In the genomic region with DNA sequence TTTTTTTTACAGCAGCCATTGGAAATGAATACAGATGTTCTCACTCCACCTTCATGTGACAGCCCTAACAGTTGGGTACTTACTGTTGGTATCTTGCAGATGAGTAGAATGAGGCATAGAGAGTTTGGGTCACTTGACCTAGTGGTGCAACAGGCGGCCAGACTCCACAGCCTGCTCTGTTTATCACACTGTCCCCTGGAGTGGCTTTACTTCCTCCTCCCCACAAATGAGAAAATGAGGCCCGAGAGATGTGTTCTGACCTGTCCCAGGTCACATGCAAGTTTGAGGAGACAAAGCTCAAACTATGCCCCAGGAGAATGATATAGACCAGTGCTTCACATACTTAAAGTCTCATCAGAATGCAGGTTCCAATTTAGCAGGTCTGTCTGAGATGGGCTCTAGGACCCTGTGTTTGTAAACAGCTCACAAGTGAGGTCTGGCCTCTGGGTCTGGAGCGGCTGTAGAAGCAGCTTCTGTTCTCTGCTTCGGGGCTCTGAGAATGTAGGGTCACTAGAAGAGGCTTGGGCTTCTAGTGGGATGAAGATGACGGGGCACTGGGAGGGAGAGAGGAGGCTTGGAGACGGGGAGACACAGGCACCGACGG, we compare ENCODE assay signal across 10 cellular contexts. TPM values are rescaled to one million over a fixed set of nuclear protein-coding genes. Genes with fewer than 3 reads are reported as not detected.
A peak's percentile ranks its signal among the peaks of the same experiment; 100 is the strongest.
DNase-seq lines count a peak whose midpoint lies in the region; ATAC-seq and TF ChIP-seq lines count a peak whose summit lies in the region.
"Had no signal": no experiment of that assay in that cellular context is flagged by ENCODE, and none has a peak within 500 bp of the region (broad histone marks: within the 10 kb centered on the region; RNA-seq: fewer than 3 reads in every experiment).

No MANE protein-coding gene starts in this region.

- in situ Hi-C loops in mammary epithelial cell (cut with MboI; ENCODE audit: low sequenced_read_pairs in 2 of 2): loop anchor here in 1 of 2 donors (10.0 kb wide), 1 partner anchor 446 kb away; no protein-coding TSS in a partner anchor

- H3K18ac ChIP-seq in mesenchymal stem cell (ENCODE audit: low read depth in 1 of 2, low read length in 2 of 2): peak overlapping the region in 1 of 2 experiments; percentile 11

- H3K27me3 ChIP-seq in Karpas-422 (ENCODE audit: low read length) (no peaks in the 10 kb centered on the region), mammary epithelial cell (ENCODE audit: insufficient read depth, low read length) (no peaks in the 10 kb centered on the region), mesenchymal stem cell (ENCODE audit: control insufficient read depth in 1 of 2, insufficient read depth in 1 of 2, low read length in 2 of 2) (no peaks in the 10 kb centered on the region), testis (no peaks in the 10 kb centered on the region)
- H3K27me3 ChIP-seq: foreskin keratinocyte had no signal

- H3K9me3 ChIP-seq in Karpas-422 (ENCODE audit: low read length) (no peaks in the 10 kb centered on the region), mammary epithelial cell (replicated peaks; ENCODE audit: insufficient read depth, low read length) (no peaks in the 10 kb centered on the region), mesenchymal stem cell (ENCODE audit: control insufficient read depth, low read length) (no peaks in the 10 kb centered on the region), testis (no peaks in the 10 kb centered on the region)

- peaks cover 7% of the 10 kb centered on the region for H3K4me1 Mint-ChIP-seq in stimulated activated naive CD8-positive, alpha-beta T cell treated with anti-CD3 and anti-CD28 coated beads, Interleukin-15, amount 100 ng/mL, for 72 hours

- H2AFZ ChIP-seq in Karpas-422 (ENCODE audit: low read length): peak overlapping the region; percentile 98
- peak overlapping the region; percentile 70 for H2AFZ ChIP-seq in mammary epithelial cell (ENCODE audit: low read depth, low read length)
- peak overlapping the region; percentile 67 for H2AFZ ChIP-seq in mesenchymal stem cell (ENCODE audit: low read depth, low read length)

- peaks cover 54% of the 10 kb centered on the region for H3K4me1 ChIP-seq in Karpas-422 (ENCODE audit: low read length)
- H3K4me1 ChIP-seq in mammary epithelial cell (ENCODE audit: insufficient read depth, low read length): peaks cover 5% of the 10 kb centered on the region
- peaks cover 2% of the 10 kb centered on the region for H3K4me1 ChIP-seq in mesenchymal stem cell (ENCODE audit: control insufficient read depth, insufficient read depth, low read depth, low read length)
- H3K4me1 ChIP-seq in testis: peaks cover 30% of the 10 kb centered on the region

- CTCF ChIA-PET in mammary epithelial cell (lab: Charles Lee; ENCODE audit: low non-redundant PET): no interaction called here

- H2BK12ac ChIP-seq in mesenchymal stem cell (ENCODE audit: low read length in 2 of 2): peak overlapping the region; percentile 15 to 62

- intact Hi-C loops in mammary epithelial cell (cut with micrococcal nuclease) (no loop called here), testis (cut with DNase I; ENCODE audit: low total_unique reads) (loop anchor here (10.0 kb wide), 1 partner anchor 166 kb away; no protein-coding TSS in a partner anchor)

- H3K36me3 ChIP-seq in Karpas-422 (ENCODE audit: insufficient read depth, low read length): no peaks in the 10 kb centered on the region
- no peaks in the 10 kb centered on the region for H3K36me3 ChIP-seq in mammary epithelial cell (ENCODE audit: insufficient read depth, low read length)
- no peaks in the 10 kb centered on the region for H3K36me3 ChIP-seq in mesenchymal stem cell (ENCODE audit: control insufficient read depth in 1 of 2, insufficient read depth in 2 of 2, low read depth in 1 of 2, low read length in 2 of 2)
- no peaks in the 10 kb centered on the region for H3K36me3 ChIP-seq in testis (ENCODE audit: low read depth, missing control alignments)

- H3K9me2 ChIP-seq in Karpas-422 (replicated peaks; ENCODE audit: insufficient read depth, low read length): no peaks in the 10 kb centered on the region

- BruUV-seq in mammary epithelial cell (replicated peaks; lab: Mats Ljungman, UMichigan): no TSS peak

- TF ChIP-seq CTCF in mammary epithelial cell (conservative IDR thresholded peaks at IDR 0.05 in 1 of 2, IDR thresholded peaks at IDR 0.05 in 1 of 2; ENCODE audit: extremely low read depth in 1 of 2, insufficient read depth in 1 of 2, low read depth in 1 of 2, low read length in 2 of 2) (no peak), testis (IDR thresholded peaks at IDR 0.05) (no peak)

- H3K79me1 ChIP-seq in mesenchymal stem cell (replicated peaks; ENCODE audit: low read length, poor library complexity, severe bottlenecking): no peaks in the 10 kb centered on the region

- H2BK5ac ChIP-seq in mesenchymal stem cell (ENCODE audit: low read depth, low read length, poor library complexity, severe bottlenecking): no peak overlapping the region

- dilution Hi-C loops in mammary epithelial cell (cut with HindIII; ENCODE audit: low sequenced_read_pairs): no loop called here

- H3K27me3 Mint-ChIP-seq in stimulated activated naive CD8-positive, alpha-beta T cell treated with anti-CD3 and anti-CD28 coated beads, Interleukin-15, amount 100 ng/mL, for 72 hours: peaks cover 60% of the 10 kb centered on the region

- H4K91ac ChIP-seq in mesenchymal stem cell (ENCODE audit: low read length): no peak overlapping the region

- H3K4me3 Mint-ChIP-seq in stimulated activated naive CD8-positive, alpha-beta T cell treated with anti-CD3 and anti-CD28 coated beads, Interleukin-15, amount 100 ng/mL, for 72 hours: no peak overlapping the region
- H3K4me3 Mint-ChIP-seq: naive B cell had no signal

- H4K8ac ChIP-seq in mesenchymal stem cell (ENCODE audit: low read length): no peak overlapping the region

- no peak overlapping the region for H2BK120ac ChIP-seq in mesenchymal stem cell (ENCODE audit: low read depth, low read length)

- peak overlapping the region in 1 of 2 experiments; percentile 24 for H3K4ac ChIP-seq in mesenchymal stem cell (ENCODE audit: low read depth in 1 of 2, low read length in 2 of 2)

- no peaks in the 10 kb centered on the region for H3K9me3 Mint-ChIP-seq in stimulated activated naive CD8-positive, alpha-beta T cell treated with anti-CD3 and anti-CD28 coated beads, Interleukin-15, amount 100 ng/mL, for 72 hours

- TF ChIP-seq POLR2A in testis (IDR thresholded peaks at IDR 0.05): no peak

- H3K79me2 ChIP-seq in Karpas-422 (ENCODE audit: low read length) (no peaks in the 10 kb centered on the region), mammary epithelial cell (ENCODE audit: insufficient read depth, low read length) (no peaks in the 10 kb centered on the region)

- H4K20me1 ChIP-seq in Karpas-422 (ENCODE audit: insufficient read depth, low read depth, low read length) (no peaks in the 10 kb centered on the region), mammary epithelial cell (ENCODE audit: insufficient read depth, low read length) (no peaks in the 10 kb centered on the region)

- H3K14ac ChIP-seq in mesenchymal stem cell (ENCODE audit: low read length in 2 of 2): no peak overlapping the region

- H3K4me3 ChIP-seq in Karpas-422 (ENCODE audit: low read length) (no peak overlapping the region), mammary epithelial cell (replicated peaks in 1 of 3; ENCODE audit: insufficient read depth in 1 of 3, low read depth in 2 of 3, low read length in 3 of 3) (no peak overlapping the region), mesenchymal stem cell (ENCODE audit: insufficient read depth in 1 of 2, low read depth in 1 of 2, low read length in 2 of 2) (no peak overlapping the region), testis (no peak overlapping the region)

- DNase-seq in Karpas-422 (no peak), mammary epithelial cell (no peak), mesenchymal stem cell (peak; percentile 36), testis (no peak)
- no peak for DNase-seq in stimulated activated naive CD8-positive, alpha-beta T cell treated with anti-CD3 and anti-CD28 coated beads, Interleukin-15, amount 100 ng/mL, for 72 hours
- no peak for DNase-seq in stimulated activated CD4-positive, alpha-beta T cell treated with anti-CD3 and anti-CD28 coated beads, Interleukin-4, amount 100 ng/mL, for 4 hours
- DNase-seq: foreskin keratinocyte, naive B cell had no signal

- ATAC-seq in stimulated activated naive CD8-positive, alpha-beta T cell treated with anti-CD3 and anti-CD28 coated beads, Interleukin-15, amount 100 ng/mL, for 72 hours: no peak
- ATAC-seq in HG03457 (IDR thresholded peaks at IDR 0.05; ENCODE audit: unreplicated experiment): no peak
- ATAC-seq in HG02623 (IDR thresholded peaks at IDR 0.05; ENCODE audit: unreplicated experiment): no peak
- ATAC-seq: foreskin keratinocyte had no signal

- 97% methylated on average over 6 of the region's 8 CpGs for WGBS in mammary epithelial cell (ENCODE audit: low coverage, missing lambda C conversion rate)
- 41% methylated on average over 8 of the region's 8 CpGs for WGBS in mesenchymal stem cell
- 61 to 73% methylated on average over 8 of the region's 8 CpGs for WGBS in testis, 2 donors

- peak overlapping the region; percentile 26 for H2AK5ac ChIP-seq in mesenchymal stem cell (ENCODE audit: low read length, severe bottlenecking)

- peak overlapping the region in 1 of 2 experiments; percentile 15 for H3K23ac ChIP-seq in mesenchymal stem cell (ENCODE audit: low read length in 2 of 2)

- H3K4me2 ChIP-seq in Karpas-422 (ENCODE audit: low read depth, low read length, poor library complexity, severe bottlenecking): peak overlapping the region; percentile 2
- H3K4me2 ChIP-seq in mammary epithelial cell (ENCODE audit: insufficient read depth, low read depth, low read length): no peak overlapping the region
- no peak overlapping the region for H3K4me2 ChIP-seq in mesenchymal stem cell (ENCODE audit: low read length, poor library complexity, severe bottlenecking)

- no peak overlapping the region for H2BK15ac ChIP-seq in mesenchymal stem cell (ENCODE audit: low read depth, poor library complexity, severe bottlenecking)

- peak overlapping the region; percentile 83; the same call in 1 of the 2 replicates for H3K27ac ChIP-seq in Karpas-422 (ENCODE audit: low read length)
- no peak overlapping the region for H3K27ac ChIP-seq in mammary epithelial cell (ENCODE audit: insufficient read depth, low read depth, low read length)
- H3K27ac ChIP-seq in mesenchymal stem cell (ENCODE audit: low read length, poor library complexity, severe bottlenecking): no peak overlapping the region
- H3K27ac ChIP-seq in testis: peak overlapping the region; percentile 74 to 95
- H3K27ac ChIP-seq: foreskin keratinocyte had no signal

- H3K27ac Mint-ChIP-seq in stimulated activated naive CD8-positive, alpha-beta T cell treated with anti-CD3 and anti-CD28 coated beads, Interleukin-15, amount 100 ng/mL, for 72 hours: no peak overlapping the region
- H3K27ac Mint-ChIP-seq: naive B cell had no signal

- H3K9ac ChIP-seq in Karpas-422 (ENCODE audit: low read length) (peak overlapping the region; percentile 64; the same call in 1 of the 2 replicates), mammary epithelial cell (ENCODE audit: insufficient read depth, low read length) (no peak overlapping the region), mesenchymal stem cell (ENCODE audit: low read length) (no peak overlapping the region)

RNA-seq across cellular contexts. Expression of a gene that starts 37.4 kb away (rescaled TPM):
- total RNA-seq in Karpas-422 (2014; rRNA removed; shearing (Covaris generic); ENCODE audit: low replicate concordance): 20.2 and 25.6 TPM in 2 replicates
- total RNA-seq in mammary epithelial cell (10 to 100 TPM in 1 of 2 donors, 1 to 10 TPM in 1; 4.9 to 12.0 TPM), testis (10 to 100 TPM in 1 of 2 donors, 1 to 10 TPM in 1; 10.0 to 12.2 TPM)
- polyA plus RNA-seq in mammary epithelial cell (3.7 TPM), testis (ENCODE audit: insufficient read depth, low read depth, low replicate concordance) (15.6 TPM)
- 0.26 TPM for polyA minus RNA-seq in mammary epithelial cell
- 2.8 TPM for polyA plus RNA-seq in mesenchymal stem cell (2013, experiment 1 of 2)
- 3.0 TPM for polyA plus RNA-seq in mesenchymal stem cell (2013, experiment 2 of 2)

Comparison
In these comparisons a context has a peak if more than half of its experiments do, and no peak if none do; other contexts are left out.
1. H3K27ac ChIP-seq: peak in Karpas-422 (single experiment) and testis (2 of 2); none in mammary epithelial cell (single experiment) and mesenchymal stem cell (single experiment).
2. Peak in every context shown above with its lines, with median percentiles within 50 percentile points of each other: H2AFZ ChIP-seq.